In the genomic region with DNA sequence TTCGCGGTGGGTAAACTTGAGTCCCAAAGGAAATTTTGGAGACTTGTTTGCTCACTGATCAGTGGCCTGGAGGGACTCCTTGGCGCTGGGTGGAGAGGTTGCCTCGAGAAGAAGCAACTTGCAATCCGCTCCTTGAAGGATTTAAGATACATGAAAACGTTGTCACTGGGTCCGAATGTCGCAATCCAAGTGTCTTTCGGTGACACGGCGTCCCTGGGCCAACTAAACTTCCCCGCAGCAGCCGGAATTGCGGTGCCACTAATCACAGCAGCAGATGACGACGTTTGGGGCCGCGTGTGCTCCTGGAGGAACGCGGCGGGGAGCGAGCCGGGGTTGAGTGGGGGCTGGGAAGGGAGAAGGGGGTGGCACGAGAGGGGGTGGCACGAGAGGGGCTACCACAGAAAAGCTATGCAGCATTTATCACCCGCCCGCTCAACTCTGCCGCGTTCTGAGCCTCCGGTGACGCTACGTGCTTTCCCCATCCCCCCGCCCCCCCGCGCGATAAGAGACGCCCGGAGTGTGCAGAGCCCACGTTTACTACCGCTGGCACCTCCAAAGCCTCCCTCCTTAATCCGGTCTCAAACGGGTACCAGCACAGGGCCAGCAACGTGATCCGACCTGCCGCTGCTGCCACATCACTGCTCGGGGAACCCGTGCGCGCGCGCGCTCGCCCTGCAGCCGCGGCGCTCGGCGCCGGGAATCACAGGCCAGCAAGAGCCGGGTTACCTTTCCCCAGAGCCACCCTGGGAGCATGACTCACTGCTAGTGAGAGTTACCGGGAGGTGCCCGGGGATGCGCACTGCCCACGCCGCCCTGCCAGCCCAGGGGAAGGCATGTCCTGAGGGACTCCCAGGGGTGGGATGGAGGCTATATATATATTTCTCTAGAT, we compare ENCODE assay signal across 8 cellular contexts. TPM values are rescaled to one million over a fixed set of nuclear protein-coding genes. Genes with fewer than 3 reads are reported as not detected.
A peak's percentile ranks its signal among the peaks of the same experiment; 100 is the strongest.
DNase-seq lines count a peak whose midpoint lies in the region; ATAC-seq and TF ChIP-seq lines count a peak whose summit lies in the region.

No MANE protein-coding gene starts in this region.

- intact Hi-C loops in CD8-positive, alpha-beta T cell (cut with DNase I, micrococcal nuclease), result loop anchor here in 1 of 2 experiments (10.0 kb wide), 3 partner anchors 709 to 1071 kb away; partner anchors contain the start of genes DNAI7, ETFRF1 and ITPR2

- no peaks in the 10 kb centered on the region for H3K9me3 Mint-ChIP-seq in CD8-positive, alpha-beta T cell

- DNase-seq in CD8-positive, alpha-beta T cell, result peak in 2 of 7 experiments; percentile 13 to 25
- DNase-seq in HT1080 (ENCODE audit: low read depth) (peak; percentile 84), SJCRH30 (peak; percentile 77 to 80), brain microvascular endothelial cell (peak; percentile 72), putamen (ENCODE audit: low spot score) (peak; percentile 86)

- H3K4me3 Mint-ChIP-seq in CD8-positive, alpha-beta T cell, result peak overlapping the region; percentile 78

- no peak overlapping the region for H3K27ac ChIP-seq in CD8-positive, alpha-beta T cell (ENCODE audit: low read depth, low read length)
- no peak overlapping the region; the same call in 1 of the 2 replicates for H3K27ac ChIP-seq in SJCRH30
- peak overlapping the region; percentile 82 for H3K27ac ChIP-seq in brain microvascular endothelial cell

- peak overlapping the region; percentile 39 for H3K4me3 ChIP-seq in CD8-positive, alpha-beta T cell (ENCODE audit: low read depth, low read length)
- peak overlapping the region; percentile 62 for H3K4me3 ChIP-seq in SJCRH30
- H3K4me3 ChIP-seq in brain microvascular endothelial cell (ENCODE audit: low read depth, low read length), result peak overlapping the region; percentile 68
- peak overlapping the region; percentile 62 for H3K4me3 ChIP-seq in iPS-11a (ENCODE audit: low read depth, low read length)

- no peaks in the 10 kb centered on the region for H3K36me3 Mint-ChIP-seq in CD8-positive, alpha-beta T cell

- no peaks in the 10 kb centered on the region for H3K36me3 ChIP-seq in CD8-positive, alpha-beta T cell (ENCODE audit: insufficient read depth, low read length)
- H3K36me3 ChIP-seq in SJCRH30 (no peaks in the 10 kb centered on the region), brain microvascular endothelial cell (replicated peaks) (no peaks in the 10 kb centered on the region)

- ATAC-seq in CD8-positive, alpha-beta T cell, result peak; percentile 18
- ATAC-seq in GM19438 (IDR thresholded peaks at IDR 0.05; ENCODE audit: low read depth, unreplicated experiment) (peak; percentile 34), GM21737 (IDR thresholded peaks at IDR 0.05; ENCODE audit: unreplicated experiment) (no peak)

- H3K27ac Mint-ChIP-seq in CD8-positive, alpha-beta T cell, result no peak overlapping the region

- CTCF ChIA-PET in CD8-positive, alpha-beta T cell (lab: Charles Lee), result no interaction called here

- H3K4me1 Mint-ChIP-seq in CD8-positive, alpha-beta T cell (ENCODE audit: low read depth), result peaks cover 43% of the 10 kb centered on the region

- H3K9me3 ChIP-seq in CD8-positive, alpha-beta T cell (ENCODE audit: low read length), result no peaks in the 10 kb centered on the region
- no peaks in the 10 kb centered on the region for H3K9me3 ChIP-seq in SJCRH30 (replicated peaks)

- H3K27me3 ChIP-seq in CD8-positive, alpha-beta T cell (ENCODE audit: insufficient read depth, low read length), result peaks cover 58% of the 10 kb centered on the region
- H3K27me3 ChIP-seq in SJCRH30, result 0 out of 2 replicates have a peak, but pooled peaks cover 6% of the 10 kb centered on the region
- H3K27me3 ChIP-seq in brain microvascular endothelial cell (replicated peaks), result no peaks in the 10 kb centered on the region

- peaks cover 71% of the 10 kb centered on the region for H3K27me3 Mint-ChIP-seq in CD8-positive, alpha-beta T cell (ENCODE audit: low read depth)

- in situ Hi-C loops in brain microvascular endothelial cell (cut with HindIII; ENCODE audit: low pct_ligation_motif_present, low sequenced_read_pairs), result no loop called here

- POLR2A ChIA-PET in CD8-positive, alpha-beta T cell (lab: Charles Lee), result no interaction called here

- no peak for TF ChIP-seq CTCF in CD8-positive, alpha-beta T cell (IDR thresholded peaks at IDR 0.05)
- TF ChIP-seq CTCF in brain microvascular endothelial cell (IDR thresholded peaks at IDR 0.05; ENCODE audit: low read depth, low read length, missing control alignments), result no peak

- H3K4me1 ChIP-seq in CD8-positive, alpha-beta T cell (ENCODE audit: insufficient read depth, low read length), result peaks cover 33% of the 10 kb centered on the region
- 0 out of 2 replicates have a peak, but pooled peaks cover 6% of the 10 kb centered on the region for H3K4me1 ChIP-seq in SJCRH30

RNA-seq across cellular contexts. Expression of gene BHLHE41, which starts 0.9 kb away (rescaled TPM):
- total RNA-seq in CD8-positive, alpha-beta T cell, result not detected
- total RNA-seq in HT1080 (2014; rRNA removed; shearing (Covaris generic)), result 0.60 and 1.5 TPM in 2 replicates
- 5.1 and 5.5 TPM in 2 replicates for polyA plus RNA-seq in HT1080 (2015; cell fraction: cytosol; rRNA removed)
- 13.8 and 30.9 TPM in 2 replicates for polyA plus RNA-seq in HT1080 (2015; cell fraction: nucleus; rRNA removed)
- total RNA-seq in SJCRH30 (2014; rRNA removed; shearing (Covaris generic)), result 3.1 and 4.1 TPM in 2 replicates
